ENCODE assay signal across 10 cellular contexts in genomic region chr9:93670208-93671029, GRCh38.
DNase-seq lines count a peak whose midpoint lies in the region; ATAC-seq and TF ChIP-seq lines count a peak whose summit lies in the region.
"Had no signal": no experiment of that assay in that cellular context is flagged by ENCODE, and none has a peak within 500 bp of the region (broad histone marks: within the 10 kb centered on the region; RNA-seq: fewer than 3 reads in every experiment).

No MANE protein-coding gene starts in this region.

- no peaks in the 10 kb centered on the region for H3K36me3 Mint-ChIP-seq in type B pancreatic cell

- H3K36me3 ChIP-seq in right atrium auricular region, result peaks cover 36% of the 10 kb centered on the region

- H3K27me3 ChIP-seq in right atrium auricular region, result no peaks in the 10 kb centered on the region

- no peaks in the 10 kb centered on the region for H3K4me1 ChIP-seq in right atrium auricular region

- TF ChIP-seq CTCF in right atrium auricular region (IDR thresholded peaks at IDR 0.05), result no peak
- no peak for TF ChIP-seq CTCF in type B pancreatic cell (conservative IDR thresholded peaks at IDR 0.05)

- no peak for ATAC-seq in GM21529 (IDR thresholded peaks at IDR 0.05; ENCODE audit: unreplicated experiment)
- ATAC-seq in GM19035 (IDR thresholded peaks at IDR 0.05; ENCODE audit: unreplicated experiment), result no peak

- in situ Hi-C loops in ACHN (cut with HindIII; ENCODE audit: low pct_ligation_motif_present, low pct_unique_long_range_greater_than_20kb, low sequenced_read_pairs), result no loop called here

- H3K4me1 Mint-ChIP-seq in type B pancreatic cell (ENCODE audit: unreplicated experiment), result no peaks in the 10 kb centered on the region
- H3K4me1 Mint-ChIP-seq: activated naive CD4-positive, alpha-beta T cell treated with anti-CD3 and anti-CD28 coated beads, Interleukin-2, amount 50 U/mL, for 24 hours; B cell had no signal

- H3K27ac ChIP-seq in right atrium auricular region, result no peak overlapping the region

- no peaks in the 10 kb centered on the region for H3K27me3 Mint-ChIP-seq in type B pancreatic cell
- H3K27me3 Mint-ChIP-seq: activated naive CD4-positive, alpha-beta T cell treated with anti-CD3 and anti-CD28 coated beads, Interleukin-2, amount 50 U/mL, for 24 hours; B cell had no signal

- no peaks in the 10 kb centered on the region for H3K9me3 Mint-ChIP-seq in type B pancreatic cell
- H3K9me3 Mint-ChIP-seq: activated naive CD4-positive, alpha-beta T cell treated with anti-CD3 and anti-CD28 coated beads, Interleukin-2, amount 50 U/mL, for 24 hours had no signal

- H3K9me3 ChIP-seq in right atrium auricular region, result no peaks in the 10 kb centered on the region

- no peak overlapping the region for H3K27ac Mint-ChIP-seq in type B pancreatic cell
- H3K27ac Mint-ChIP-seq: B cell had no signal

- no peak overlapping the region for H3K4me3 ChIP-seq in right atrium auricular region

- peak; percentile 2 for DNase-seq in activated gamma-delta T cell treated with Interleukin-2 at 50 U/mL for 16 hours
- DNase-seq in activated gamma-delta T cell (lab: John Stamatoyannopoulos, UW), result no peak
- DNase-seq in activated CD8-positive, alpha-beta memory T cell treated with anti-CD3 and anti-CD28 coated beads, Interleukin-2, amount 50 U/mL, for 4 hours, result peak; percentile 11
- peak; percentile 51 for DNase-seq in right atrium auricular region (ENCODE audit: low spot score)
- DNase-seq in type B pancreatic cell (ENCODE audit: extremely low spot score, unreplicated experiment), result peak; percentile 68
- DNase-seq in ACHN, result no peak

- no peak overlapping the region for H3K4me3 Mint-ChIP-seq in type B pancreatic cell
- H3K4me3 Mint-ChIP-seq: activated naive CD4-positive, alpha-beta T cell treated with anti-CD3 and anti-CD28 coated beads, Interleukin-2, amount 50 U/mL, for 24 hours; B cell had no signal

Comparison
In these comparisons a context has a peak if more than half of its experiments do, and no peak if none do; other contexts are left out.
1. DNase-seq: peak in activated gamma-delta T cell treated with Interleukin-2 at 50 U/mL for 16 hours (single experiment), activated CD8-positive, alpha-beta memory T cell treated with anti-CD3 and anti-CD28 coated beads, Interleukin-2, amount 50 U/mL, for 4 hours (single experiment), right atrium auricular region (single experiment) and type B pancreatic cell (single experiment); none in activated gamma-delta T cell (single experiment) and ACHN (single experiment).